9 cellular contexts compared by ENCODE assay signal in genomic region chr12:131092911-131093901, GRCh38.
DNase-seq lines count a peak whose midpoint lies in the region; ATAC-seq and TF ChIP-seq lines count a peak whose summit lies in the region.
"Had no signal": no experiment of that assay in that cellular context is flagged by ENCODE, and none has a peak within 500 bp of the region (broad histone marks: within the 10 kb centered on the region; RNA-seq: fewer than 3 reads in every experiment).

No MANE protein-coding gene starts in this region.

- no peak overlapping the region for H3K27ac Mint-ChIP-seq in activated naive CD4-positive, alpha-beta T cell treated with anti-CD3 and anti-CD28 coated beads, Interleukin-2, amount 50 U/mL, for 72 hours
- no peak overlapping the region for H3K27ac Mint-ChIP-seq in activated naive CD4-positive, alpha-beta T cell treated with anti-CD3 and anti-CD28 coated beads for 36 hours

- H3K9me3 Mint-ChIP-seq in activated naive CD4-positive, alpha-beta T cell treated with anti-CD3 and anti-CD28 coated beads, Interleukin-2, amount 50 U/mL, for 72 hours = no peaks in the 10 kb centered on the region
- H3K9me3 Mint-ChIP-seq in activated naive CD4-positive, alpha-beta T cell treated with anti-CD3 and anti-CD28 coated beads for 36 hours = no peaks in the 10 kb centered on the region

- H3K9me3 ChIP-seq in Panc1 (ENCODE audit: control insufficient read depth, insufficient read depth, low read depth, low read length) (no peaks in the 10 kb centered on the region), left lung (no peaks in the 10 kb centered on the region), gastroesophageal sphincter (no peaks in the 10 kb centered on the region), HAP-1 (no peaks in the 10 kb centered on the region)

- intact Hi-C loops in activated naive CD4-positive, alpha-beta T cell treated with anti-CD3 and anti-CD28 coated beads for 36 hours (cut with micrococcal nuclease) = no loop called here
- intact Hi-C loops in Panc1 (cut with micrococcal nuclease; ENCODE audit: unreplicated experiment) (loop anchor here (10.0 kb wide), 1 partner anchor 722 kb away; no protein-coding TSS in a partner anchor), left lung (cut with DNase I) (no loop called here)

- ATAC-seq in activated naive CD4-positive, alpha-beta T cell treated with anti-CD3 and anti-CD28 coated beads, Interleukin-2, amount 50 U/mL, for 72 hours = peak; percentile 42 to 70
- peak; percentile 66 for ATAC-seq in HG02852 (IDR thresholded peaks at IDR 0.05; ENCODE audit: unreplicated experiment)
- peak; percentile 44 for ATAC-seq in Panc1
- ATAC-seq in left lung = peak; percentile 9
- ATAC-seq in gastroesophageal sphincter = no peak

- no peak for TF ChIP-seq EP300 in gastroesophageal sphincter (IDR thresholded peaks at IDR 0.05)

- no peak overlapping the region for H3K4me3 Mint-ChIP-seq in activated naive CD4-positive, alpha-beta T cell treated with anti-CD3 and anti-CD28 coated beads for 36 hours

- POLR2A ChIA-PET in Panc1 (lab: Charles Lee) = no interaction called here

- H3K27me3 ChIP-seq in Panc1 (ENCODE audit: control insufficient read depth, insufficient read depth, low read length) (no peaks in the 10 kb centered on the region; the same call in 1 of the 2 replicates), left lung (no peaks in the 10 kb centered on the region), gastroesophageal sphincter (no peaks in the 10 kb centered on the region), HAP-1 (ENCODE audit: low read depth) (peaks cover 2% of the 10 kb centered on the region; the same call in 1 of the 2 replicates)

- H3K4me1 Mint-ChIP-seq in activated naive CD4-positive, alpha-beta T cell treated with anti-CD3 and anti-CD28 coated beads for 36 hours (ENCODE audit: low read depth) = peaks cover 8% of the 10 kb centered on the region

- H3K27ac ChIP-seq in Panc1 (ENCODE audit: low read length) (no peak overlapping the region), left lung (no peak overlapping the region), gastroesophageal sphincter (no peak overlapping the region)
- H3K27ac ChIP-seq: C4-2B had no signal

- no peaks in the 10 kb centered on the region for H3K4me1 ChIP-seq in Panc1 (ENCODE audit: control insufficient read depth, insufficient read depth, low read length)
- peaks cover 0 to 6% of the 10 kb centered on the region in 2 donors for H3K4me1 ChIP-seq in left lung
- H3K4me1 ChIP-seq in gastroesophageal sphincter = no peaks in the 10 kb centered on the region
- no peaks in the 10 kb centered on the region for H3K4me1 ChIP-seq in HAP-1

- CTCF ChIA-PET in activated naive CD4-positive, alpha-beta T cell treated with anti-CD3 and anti-CD28 coated beads for 36 hours (lab: Charles Lee) = interaction anchor here (1.7 kb wide), 1 partner anchor 12 kb away, joined by 11 read pairs; no protein-coding TSS in a partner anchor
- CTCF ChIA-PET in Panc1 (lab: Charles Lee) = no interaction called here

- H3K36me3 ChIP-seq in Panc1 (ENCODE audit: control insufficient read depth, insufficient read depth, low read length) (no peaks in the 10 kb centered on the region), left lung (peaks cover 0 to 4% of the 10 kb centered on the region in 2 donors), gastroesophageal sphincter (peaks cover 0 to 15% of the 10 kb centered on the region in 2 donors), HAP-1 (replicated peaks) (no peaks in the 10 kb centered on the region)

- H3K27me3 Mint-ChIP-seq in activated naive CD4-positive, alpha-beta T cell treated with anti-CD3 and anti-CD28 coated beads for 36 hours (ENCODE audit: low read depth) = no peaks in the 10 kb centered on the region

- H3K4me3 ChIP-seq in Panc1 (ENCODE audit: low read depth in 2 of 2, low read length in 2 of 2) (no peak overlapping the region), left lung (no peak overlapping the region), gastroesophageal sphincter (no peak overlapping the region), HAP-1 (no peak overlapping the region)

- TF ChIP-seq CTCF in Panc1 (IDR thresholded peaks at IDR 0.05) (no peak), left lung (IDR thresholded peaks at IDR 0.05) (no peak), gastroesophageal sphincter (IDR thresholded peaks at IDR 0.05) (no peak)

- TF ChIP-seq POLR2A in gastroesophageal sphincter (IDR thresholded peaks at IDR 0.05) = no peak

- no TSS peak for BruUV-seq in Panc1 (replicated peaks; lab: Mats Ljungman, UMichigan)

- peak in 1 of 2 donors; percentile 44 for DNase-seq in activated naive CD4-positive, alpha-beta T cell treated with anti-CD3 and anti-CD28 coated beads, Interleukin-2, amount 50 U/mL, for 72 hours (ENCODE audit: low spot score in 2 of 2)
- DNase-seq in activated naive CD4-positive, alpha-beta T cell treated with anti-CD3 and anti-CD28 coated beads for 36 hours = no peak
- DNase-seq in Panc1 (ENCODE audit: low read depth, low spot score) = no peak
- DNase-seq in left lung = peak; percentile 30 to 68
- no peak for DNase-seq in HAP-1 (ENCODE audit: low spot score in 2 of 2)
- no peak for DNase-seq in middle frontal gyrus (ENCODE audit: extremely low spot score, low spot score)

- 53 to 69% methylated on average over 5 to 9 of the region's 26 CpGs for WGBS in gastroesophageal sphincter (ENCODE audit: low coverage in 1 of 2), 2 donors

- no peaks in the 10 kb centered on the region for H3K36me3 Mint-ChIP-seq in activated naive CD4-positive, alpha-beta T cell treated with anti-CD3 and anti-CD28 coated beads, Interleukin-2, amount 50 U/mL, for 72 hours
- H3K36me3 Mint-ChIP-seq in activated naive CD4-positive, alpha-beta T cell treated with anti-CD3 and anti-CD28 coated beads for 36 hours (ENCODE audit: low read depth) = no peaks in the 10 kb centered on the region

- in situ Hi-C loops in Panc1 (cut with HindIII; ENCODE audit: low pct_unique_long_range_greater_than_20kb, low sequenced_read_pairs) = no loop called here
- in situ Hi-C loops in HAP-1 (cut with MboI; ENCODE audit: low sequenced_read_pairs) = no loop called here

Comparison
In these comparisons a context has a peak if more than half of its experiments do, and no peak if none do; other contexts are left out.
1. DNase-seq: peak in left lung (2 of 2); none in activated naive CD4-positive, alpha-beta T cell treated with anti-CD3 and anti-CD28 coated beads for 36 hours (single experiment), Panc1 (single experiment), HAP-1 (0 of 2) and middle frontal gyrus (single experiment).